11 cellular contexts compared by ENCODE assay signal in the genomic region with DNA sequence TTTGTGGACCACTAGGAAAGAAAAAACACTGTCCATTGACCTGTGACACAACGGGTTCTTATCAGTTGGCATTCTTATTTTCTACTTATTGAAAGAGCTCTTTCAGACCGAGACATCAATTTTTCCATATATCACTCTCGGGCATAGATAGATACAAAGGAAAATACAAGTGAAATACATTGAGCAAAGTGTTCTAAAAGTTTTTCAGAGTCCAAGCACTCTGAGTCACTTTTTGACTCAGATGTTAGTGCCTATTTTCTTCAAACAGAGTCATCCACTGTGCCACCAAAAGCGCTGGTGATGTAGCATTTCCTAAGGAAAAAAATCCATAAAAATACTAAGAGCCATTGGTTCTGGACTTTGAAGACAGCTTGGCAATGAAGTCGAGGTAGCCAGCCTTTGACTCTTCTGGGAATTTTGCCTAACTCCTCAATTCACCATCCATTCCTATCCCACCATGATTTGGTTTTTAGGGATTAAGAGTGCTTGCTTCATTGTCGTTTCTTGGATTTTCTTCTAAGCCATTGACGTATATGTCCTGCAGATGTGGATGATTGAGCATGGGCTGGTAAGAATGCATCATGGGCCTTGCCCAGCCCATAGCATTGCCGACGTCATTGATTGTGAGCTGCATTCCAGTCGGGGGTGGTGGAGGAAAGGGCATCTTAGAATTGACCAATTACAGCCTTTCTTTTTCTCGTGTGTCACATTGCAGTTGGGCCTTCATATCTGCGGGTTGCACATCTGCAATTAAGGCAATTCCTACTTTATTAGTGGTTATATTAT. TPM values are rescaled to one million over a fixed set of nuclear protein-coding genes. Genes with fewer than 3 reads are reported as not detected.
A peak's percentile ranks its signal among the peaks of the same experiment; 100 is the strongest.
DNase-seq lines count a peak whose midpoint lies in the region; ATAC-seq and TF ChIP-seq lines count a peak whose summit lies in the region.
"Had no signal": no experiment of that assay in that cellular context is flagged by ENCODE, and none has a peak within 500 bp of the region (broad histone marks: within the 10 kb centered on the region; RNA-seq: fewer than 3 reads in every experiment).

No MANE protein-coding gene starts in this region.

- CTCF ChIA-PET in activated naive CD4-positive, alpha-beta T cell treated with anti-CD3 and anti-CD28 coated beads for 36 hours (lab: Charles Lee), result interaction anchor here (0.7 to 3.0 kb wide), 4 partner anchors 9 to 52 kb away, joined by 4 to 10 read pairs (median 6); no protein-coding TSS in a partner anchor

- TF ChIP-seq CTCF in fibroblast of the aortic adventitia (IDR thresholded peaks at IDR 0.05; ENCODE audit: insufficient read depth, low read length), result no peak

- peaks cover 37% of the 10 kb centered on the region for H3K36me3 Mint-ChIP-seq in activated naive CD4-positive, alpha-beta T cell treated with anti-CD3 and anti-CD28 coated beads for 36 hours (ENCODE audit: low read depth)
- peaks cover 2% of the 10 kb centered on the region for H3K36me3 Mint-ChIP-seq in T-helper 17 cell (ENCODE audit: low read depth)

- H3K4me3 ChIP-seq in fibroblast of the aortic adventitia (ENCODE audit: low read depth, low read length), result no peak overlapping the region
- H3K4me3 ChIP-seq: psoas muscle had no signal

- H3K9me3 Mint-ChIP-seq in activated naive CD4-positive, alpha-beta T cell treated with anti-CD3 and anti-CD28 coated beads for 36 hours, result peaks cover 3% of the 10 kb centered on the region

- H3K27me3 Mint-ChIP-seq in activated naive CD4-positive, alpha-beta T cell treated with anti-CD3 and anti-CD28 coated beads for 36 hours (ENCODE audit: low read depth), result no peaks in the 10 kb centered on the region
- no peaks in the 10 kb centered on the region for H3K27me3 Mint-ChIP-seq in T-helper 17 cell
- H3K27me3 Mint-ChIP-seq: activated naive CD4-positive, alpha-beta T cell treated with anti-CD3 and anti-CD28 coated beads, Interleukin-2, amount 10 ng/mL, durations not matched to agents 7 days and 5 days had no signal

- ATAC-seq in T-helper 17 cell (no peak), HG03521 (IDR thresholded peaks at IDR 0.05; ENCODE audit: unreplicated experiment) (no peak), HG02763 (IDR thresholded peaks at IDR 0.05; ENCODE audit: unreplicated experiment) (no peak)
- peak; percentile 57 for ATAC-seq in stimulated activated naive CD8-positive, alpha-beta T cell treated with anti-CD3 and anti-CD28 coated beads, Interleukin-15, Interleukin-2, amounts not matched to agents 100 U/mL and 50 U/mL, for 24 hours
- ATAC-seq: psoas muscle had no signal

- H3K4me3 Mint-ChIP-seq in activated naive CD4-positive, alpha-beta T cell treated with anti-CD3 and anti-CD28 coated beads for 36 hours, result no peak overlapping the region
- peak overlapping the region; percentile 12 for H3K4me3 Mint-ChIP-seq in T-helper 17 cell
- H3K4me3 Mint-ChIP-seq: activated naive CD4-positive, alpha-beta T cell treated with anti-CD3 and anti-CD28 coated beads, Interleukin-2, amount 10 ng/mL, durations not matched to agents 7 days and 5 days had no signal

- intact Hi-C loops in activated naive CD4-positive, alpha-beta T cell treated with anti-CD3 and anti-CD28 coated beads for 36 hours (cut with micrococcal nuclease), result loop anchor here (1.0 kb wide), 1 partner anchor 9 kb away; no protein-coding TSS in a partner anchor

- peaks cover 51% of the 10 kb centered on the region for H3K4me1 Mint-ChIP-seq in activated naive CD4-positive, alpha-beta T cell treated with anti-CD3 and anti-CD28 coated beads for 36 hours (ENCODE audit: low read depth)
- peaks cover 39% of the 10 kb centered on the region for H3K4me1 Mint-ChIP-seq in T-helper 17 cell

- no peak for DNase-seq in activated naive CD4-positive, alpha-beta T cell treated with anti-CD3 and anti-CD28 coated beads for 36 hours
- no peak for DNase-seq in activated naive CD4-positive, alpha-beta T cell (lab: John Stamatoyannopoulos, UW)
- no peak for DNase-seq in T-helper 17 cell
- peak; percentile 38 for DNase-seq in fibroblast of the aortic adventitia (ENCODE audit: low read depth)
- DNase-seq in stimulated activated naive CD8-positive, alpha-beta T cell treated with anti-CD3 and anti-CD28 coated beads, Interleukin-15, Interleukin-2, amounts not matched to agents 100 U/mL and 50 U/mL, for 24 hours, result no peak
- no peak for DNase-seq in SHP77 treated with DMSO at 0.1 percent for 48 hours (lab: John Stamatoyannopoulos, UW)
- DNase-seq: activated CD4-positive, CD25-positive, alpha-beta regulatory T cell treated with anti-CD3 and anti-CD28 coated beads, Interleukin-2, amount 50 U/mL, for 72 hours; activated naive CD4-positive, alpha-beta T cell treated with anti-CD3 and anti-CD28 coated beads, Interleukin-2, amount 10 ng/mL, durations not matched to agents 7 days and 5 days; psoas muscle had no signal

- no peaks in the 10 kb centered on the region for H3K9me3 ChIP-seq in T-helper 17 cell (ENCODE audit: control insufficient read depth, low read length, poor library complexity, severe bottlenecking)
- H3K9me3 ChIP-seq: psoas muscle had no signal

- H3K27ac Mint-ChIP-seq in activated naive CD4-positive, alpha-beta T cell treated with anti-CD3 and anti-CD28 coated beads for 36 hours, result peak overlapping the region; percentile 70
- H3K27ac Mint-ChIP-seq in T-helper 17 cell, result peak overlapping the region; percentile 54
- H3K27ac Mint-ChIP-seq: activated naive CD4-positive, alpha-beta T cell treated with anti-CD3 and anti-CD28 coated beads, Interleukin-2, amount 10 ng/mL, durations not matched to agents 7 days and 5 days had no signal

RNA-seq across cellular contexts. Expression of gene GALNT2, which starts 10.6 kb away (rescaled TPM):
- total RNA-seq in activated naive CD4-positive, alpha-beta T cell treated with anti-CD3 and anti-CD28 coated beads for 36 hours, result 10 to 100 TPM; 59.8 to 62.4 TPM
- total RNA-seq in T-helper 17 cell (10 to 100 TPM; 16.6 to 19.8 TPM), fibroblast of the aortic adventitia (ENCODE audit: low replicate concordance) (29.5 and 68.1 TPM in 2 replicates)
